In genomic region chr4:153160856-153161598, GRCh38 we compare ENCODE assay signal across 15 cellular contexts.
"Had no signal": no experiment of that assay in that cellular context is flagged by ENCODE, and none has a peak within 500 bp of the region (broad histone marks: within the 10 kb centered on the region; RNA-seq: fewer than 3 reads in every experiment).

No MANE protein-coding gene starts in this region.

- H3K27ac ChIP-seq: epithelial cell of prostate, ovary, spleen, tibial artery had no signal

- DNase-seq: activated CD4-positive, alpha-beta T cell treated with anti-CD3 and anti-CD28 coated beads, Interleukin-2, amount 50 U/mL, for 4 hours; activated effector memory CD4-positive, alpha-beta T cell treated with anti-CD3 and anti-CD28 coated beads, Interleukin-2, amount 50 U/mL, for 16 hours; activated T-cell treated with anti-CD3 and anti-CD28 coated beads, Interleukin-2, amount 50 U/mL, for 72 hours; endodermal cell; left cardiac atrium; naive thymus-derived CD8-positive, alpha-beta T cell; ovary; spleen; stimulated activated naive B cell treated with anti-CD40 and anti-IgM and Interleukin-4, amounts not matched to agents 10 μg/mL and 1 μg/mL and 100 μg/mL, for 72 hours; T-helper 2 cell; tibial artery had no signal

- FAIRE-seq: colon, TTC549, urothelium cell line had no signal

- ATAC-seq: activated T-cell treated with anti-CD3 and anti-CD28 coated beads, Interleukin-2, amount 50 U/mL, for 72 hours; left cardiac atrium; naive thymus-derived CD8-positive, alpha-beta T cell; stimulated activated naive B cell treated with anti-CD40 and anti-IgM and Interleukin-4, amounts not matched to agents 10 μg/mL and 1 μg/mL and 100 μg/mL, for 72 hours had no signal

- H3K36me3 ChIP-seq: ovary, spleen, tibial artery had no signal

- H3K9me3 ChIP-seq: ovary, tibial artery had no signal

- H3K27me3 ChIP-seq: ovary, tibial artery had no signal

- H3K4me3 ChIP-seq: ovary, spleen, tibial artery had no signal
